8 cellular contexts compared by ENCODE assay signal in genomic region chr10:110499796-110500514, GRCh38. TPM values are rescaled to one million over a fixed set of nuclear protein-coding genes. Genes with fewer than 3 reads are reported as not detected.
DNase-seq lines count a peak whose midpoint lies in the region; ATAC-seq and TF ChIP-seq lines count a peak whose summit lies in the region.

No MANE protein-coding gene starts in this region.

- H2BK5ac ChIP-seq in trophoblast cell (ENCODE audit: low read depth, low read length, poor library complexity): no peak overlapping the region

- no peak overlapping the region for H4K91ac ChIP-seq in trophoblast cell (ENCODE audit: low read depth, low read length)

- H2BK12ac ChIP-seq in trophoblast cell (ENCODE audit: low read length): peak overlapping the region; percentile 51

- H2AFZ ChIP-seq in SU-DHL-6 (ENCODE audit: low read depth, low read length, severe bottlenecking): no peak overlapping the region
- no peak overlapping the region for H2AFZ ChIP-seq in trophoblast cell (ENCODE audit: insufficient read depth, low read length, poor library complexity)

- H3K4me1 ChIP-seq in esophagus (ENCODE audit: control insufficient read depth in 2 of 2, insufficient read depth in 2 of 2, low read length in 1 of 2) (peaks cover 3 to 18% of the 10 kb centered on the region in 2 donors), trophoblast cell (ENCODE audit: control insufficient read depth in 1 of 2, insufficient read depth in 2 of 2, low read length in 2 of 2) (peaks cover 25 to 39% of the 10 kb centered on the region in 2 experiments)

- H3K4me2 ChIP-seq in SU-DHL-6 (ENCODE audit: low read depth, low read length, poor library complexity, severe bottlenecking): peak overlapping the region; percentile 69
- H3K4me2 ChIP-seq in trophoblast cell (ENCODE audit: low read length): peak overlapping the region; percentile 87

- H3K27me3 ChIP-seq in SU-DHL-6 (ENCODE audit: low read length) (no peaks in the 10 kb centered on the region), esophagus (ENCODE audit: control insufficient read depth in 1 of 2, insufficient read depth in 2 of 2, low read length in 2 of 2) (no peaks in the 10 kb centered on the region), trophoblast cell (ENCODE audit: insufficient read depth, low read length) (no peaks in the 10 kb centered on the region)

- H3K4ac ChIP-seq in trophoblast cell (ENCODE audit: low read depth, low read length): peak overlapping the region; percentile 49

- ATAC-seq in GM21723 (IDR thresholded peaks at IDR 0.05; ENCODE audit: unreplicated experiment): no peak
- ATAC-seq in GM19463 (IDR thresholded peaks at IDR 0.05; ENCODE audit: unreplicated experiment): no peak

- H3K23ac ChIP-seq in trophoblast cell (ENCODE audit: low read length): no peak overlapping the region

- in situ Hi-C loops in G401 (cut with HindIII; ENCODE audit: low sequenced_read_pairs): no loop called here

- H3K9me3 ChIP-seq in SU-DHL-6 (ENCODE audit: insufficient read depth, low read length) (no peaks in the 10 kb centered on the region), esophagus (ENCODE audit: control insufficient read depth in 2 of 2, insufficient read depth in 1 of 2, low read depth in 1 of 2, low read length in 1 of 2) (no peaks in the 10 kb centered on the region), trophoblast cell (ENCODE audit: insufficient read depth, low read depth, low read length) (no peaks in the 10 kb centered on the region)

- peaks cover 5% of the 10 kb centered on the region; the same call in 1 of the 2 replicates for H4K20me1 ChIP-seq in SU-DHL-6 (ENCODE audit: low read depth, low read length)

- H3K18ac ChIP-seq in trophoblast cell (ENCODE audit: low read length): no peak overlapping the region

- H4K12ac ChIP-seq in trophoblast cell (ENCODE audit: low read depth, low read length): no peak overlapping the region

- H4K8ac ChIP-seq in trophoblast cell (ENCODE audit: low read depth, low read length): no peak overlapping the region

- peaks cover 33% of the 10 kb centered on the region for H3K79me1 ChIP-seq in trophoblast cell (ENCODE audit: low read length)

- no peak overlapping the region for H3K27ac ChIP-seq in SU-DHL-6 (ENCODE audit: low read depth, low read length)
- peak overlapping the region; percentile 87 to 92 for H3K27ac ChIP-seq in esophagus (ENCODE audit: low read depth in 2 of 2, low read length in 1 of 2)
- peak overlapping the region; percentile 49 for H3K27ac ChIP-seq in trophoblast cell (ENCODE audit: low read depth, low read length)

- H3F3A ChIP-seq in SU-DHL-6 (ENCODE audit: insufficient read depth): no peaks in the 10 kb centered on the region

- WGBS in esophagus, 2 donors: 88 to 89% methylated on average over 9 of the region's 9 CpGs
- WGBS in trophoblast cell (ENCODE audit: extremely low coverage, insufficient coverage, insufficient read length): no CpG with 5 or more reads among the region's 9 CpGs

- H3K9ac ChIP-seq in SU-DHL-6 (ENCODE audit: low read length) (no peak overlapping the region), trophoblast cell (ENCODE audit: low read length) (no peak overlapping the region)

- no peak for TF ChIP-seq CTCF in SU-DHL-6 (IDR thresholded peaks at IDR 0.05; ENCODE audit: insufficient read depth, low read length, poor library complexity, severe bottlenecking)

- DNase-seq in G401 (ENCODE audit: low spot score) (peak; percentile 71), trophoblast cell (peak in 1 of 2 donors; percentile 42), COLO668 (lab: John Stamatoyannopoulos, UW; ENCODE audit: unreplicated experiment) (no peak), NOMO-1 treated with dmso at 0.1 percent for 144 hours (lab: John Stamatoyannopoulos, UW; ENCODE audit: unreplicated experiment) (no peak)

- no peak overlapping the region for H3K14ac ChIP-seq in trophoblast cell (ENCODE audit: low read length)

- no peak overlapping the region for H2BK120ac ChIP-seq in trophoblast cell (ENCODE audit: insufficient read depth, low read length, poor library complexity)

- no peak overlapping the region for H3K4me3 ChIP-seq in SU-DHL-6 (ENCODE audit: insufficient read depth, low read length, poor library complexity, severe bottlenecking)
- H3K4me3 ChIP-seq in esophagus (ENCODE audit: low read depth in 1 of 2, low read length in 2 of 2): peak overlapping the region; percentile 80 to 91
- H3K4me3 ChIP-seq in trophoblast cell (ENCODE audit: low read depth, low read length): no peak overlapping the region

- H3K79me2 ChIP-seq in SU-DHL-6 (ENCODE audit: insufficient read depth, low read length): peaks cover 2% of the 10 kb centered on the region; the same call in 1 of the 2 replicates
- peaks cover 26% of the 10 kb centered on the region for H3K79me2 ChIP-seq in trophoblast cell (ENCODE audit: control insufficient read depth, insufficient read depth, low read length, poor library complexity)

- no peak overlapping the region for H2AK5ac ChIP-seq in trophoblast cell (ENCODE audit: low read length)

- H3K9me2 ChIP-seq in SU-DHL-6 (replicated peaks; ENCODE audit: insufficient read depth, low read length): no peaks in the 10 kb centered on the region

- H3K36me3 ChIP-seq in SU-DHL-6 (ENCODE audit: low read length) (no peaks in the 10 kb centered on the region), esophagus (ENCODE audit: control insufficient read depth in 2 of 2, insufficient read depth in 2 of 2, low read length in 1 of 2) (no peaks in the 10 kb centered on the region), trophoblast cell (ENCODE audit: control insufficient read depth in 1 of 2, insufficient read depth in 2 of 2, low read length in 2 of 2) (peaks cover 7 to 13% of the 10 kb centered on the region in 2 experiments)

RNA-seq across cellular contexts. Expression of gene DUSP5, which starts 2.2 kb away (rescaled TPM):
- 1.2 and 1.6 TPM in 2 replicates for total RNA-seq in G401 (2014; rRNA removed; shearing (Covaris generic))
- 100 to 1,000 TPM in 1 of 2 donors, 10 to 100 TPM in 1; 33.8 to 107 TPM for polyA plus RNA-seq in esophagus
- polyA plus RNA-seq in trophoblast cell (2013): 157 and 165 TPM in 2 replicates

Comparison
In these comparisons a context has a peak if more than half of its experiments do, and no peak if none do; other contexts are left out.
1. H3K4me3 ChIP-seq: peak in esophagus (2 of 2); none in SU-DHL-6 (single experiment) and trophoblast cell (single experiment).